In genomic region chr18:9082763-9083510, GRCh38 we compare ENCODE assay signal across 8 cellular contexts. TPM values are rescaled to one million over a fixed set of nuclear protein-coding genes. Genes with fewer than 3 reads are reported as not detected.
DNase-seq lines count a peak whose midpoint lies in the region; ATAC-seq lines count a peak whose summit lies in the region.

No MANE protein-coding gene starts in this region.

- H3K4me3 Mint-ChIP-seq in CD4-positive, alpha-beta memory T cell: peak overlapping the region; percentile 43 to 84 (median 68)
- peak overlapping the region; percentile 73 for H3K4me3 Mint-ChIP-seq in activated naive CD4-positive, alpha-beta T cell treated with anti-CD3 and anti-CD28 coated beads, Interleukin-2, amount 10 ng/mL, durations not matched to agents 7 days and 5 days

- peak overlapping the region in 1 of 2 donors; percentile 25 for H3K4me3 ChIP-seq in CD4-positive, alpha-beta memory T cell (ENCODE audit: low read length in 2 of 2)

- peak overlapping the region; percentile 58 for H3K27ac ChIP-seq in CD4-positive, alpha-beta memory T cell (ENCODE audit: low read depth, low read length)

- no peaks in the 10 kb centered on the region for H3K36me3 ChIP-seq in CD4-positive, alpha-beta memory T cell (ENCODE audit: insufficient read depth, low read length)

- H3K27me3 ChIP-seq in CD4-positive, alpha-beta memory T cell (ENCODE audit: insufficient read depth, low read length): no peaks in the 10 kb centered on the region

- H3K27me3 Mint-ChIP-seq in CD4-positive, alpha-beta memory T cell: no peaks in the 10 kb centered on the region
- H3K27me3 Mint-ChIP-seq in activated naive CD4-positive, alpha-beta T cell treated with anti-CD3 and anti-CD28 coated beads, Interleukin-2, amount 10 ng/mL, durations not matched to agents 7 days and 5 days: no peaks in the 10 kb centered on the region

- peak; percentile 53 to 81 (median 66) for DNase-seq in CD4-positive, alpha-beta memory T cell
- peak; percentile 61 for DNase-seq in activated naive CD4-positive, alpha-beta T cell treated with anti-CD3 and anti-CD28 coated beads, Interleukin-2, amount 10 ng/mL, durations not matched to agents 7 days and 5 days
- DNase-seq in stimulated activated naive CD8-positive, alpha-beta T cell treated with anti-CD3 and anti-CD28 coated beads, Interleukin-15, Interleukin-2, amounts not matched to agents 100 U/mL and 50 U/mL, for 24 hours: peak; percentile 55
- DNase-seq in hippocampal formation (lab: John Stamatoyannopoulos, UW) (no peak), 8988T (no peak), AG20443 (ENCODE audit: low spot score) (no peak)

- POLR2A ChIA-PET in CD4-positive, alpha-beta memory T cell (lab: Charles Lee; ENCODE audit: partially characterized antibody): interaction anchor here (0.6 to 20.4 kb wide), 20 partner anchors 9 to 831 kb away, joined by 3 to 238 read pairs (median 6); partner anchors contain the start of genes ANKRD12, NDUFV2 and VAPA

- no peaks in the 10 kb centered on the region for H3K9me3 Mint-ChIP-seq in CD4-positive, alpha-beta memory T cell
- peaks cover 2% of the 10 kb centered on the region for H3K9me3 Mint-ChIP-seq in activated naive CD4-positive, alpha-beta T cell treated with anti-CD3 and anti-CD28 coated beads, Interleukin-2, amount 10 ng/mL, durations not matched to agents 7 days and 5 days

- CTCF ChIA-PET in CD4-positive, alpha-beta memory T cell (lab: Charles Lee; ENCODE audit: partially characterized antibody): interaction anchor here (0.5 to 5.5 kb wide), 20 partner anchors 8 to 433 kb away, joined by 3 to 41 read pairs (median 4); partner anchors contain the start of genes ANKRD12 and NDUFV2
- CTCF ChIA-PET in activated naive CD4-positive, alpha-beta T cell treated with anti-CD3 and anti-CD28 coated beads, Interleukin-2, amount 10 ng/mL, durations not matched to agents 7 days and 5 days (lab: Charles Lee): interaction anchor here (0.7 to 2.5 kb wide), 16 partner anchors 9 to 251 kb away, joined by 3 to 12 read pairs (median 6); partner anchors contain the start of genes NDUFV2 and TWSG1

- intact Hi-C loops in CD4-positive, alpha-beta memory T cell (cut with micrococcal nuclease): loop anchor here (1.0 kb wide), 4 partner anchors 12 to 53 kb away; partner anchors contain the start of genes ANKRD12 and NDUFV2

- peaks cover 27 to 50% (median 40%) of the 10 kb centered on the region in 4 donors for H3K4me1 Mint-ChIP-seq in CD4-positive, alpha-beta memory T cell
- peaks cover 75% of the 10 kb centered on the region for H3K4me1 Mint-ChIP-seq in activated naive CD4-positive, alpha-beta T cell treated with anti-CD3 and anti-CD28 coated beads, Interleukin-2, amount 10 ng/mL, durations not matched to agents 7 days and 5 days

- H3K27ac Mint-ChIP-seq in CD4-positive, alpha-beta memory T cell: peak overlapping the region; percentile 92 to 97 (median 95)
- H3K27ac Mint-ChIP-seq in activated naive CD4-positive, alpha-beta T cell treated with anti-CD3 and anti-CD28 coated beads, Interleukin-2, amount 10 ng/mL, durations not matched to agents 7 days and 5 days: peak overlapping the region; percentile 99

- no peaks in the 10 kb centered on the region for H3K36me3 Mint-ChIP-seq in CD4-positive, alpha-beta memory T cell
- peaks cover 30% of the 10 kb centered on the region for H3K36me3 Mint-ChIP-seq in activated naive CD4-positive, alpha-beta T cell treated with anti-CD3 and anti-CD28 coated beads, Interleukin-2, amount 10 ng/mL, durations not matched to agents 7 days and 5 days

- H3K4me1 ChIP-seq in CD4-positive, alpha-beta memory T cell (ENCODE audit: insufficient read depth, low read length): peaks cover 54% of the 10 kb centered on the region

- H3K9me3 ChIP-seq in CD4-positive, alpha-beta memory T cell (ENCODE audit: control insufficient read depth in 1 of 2, low read length in 2 of 2): no peaks in the 10 kb centered on the region

- ATAC-seq in GM19468 (IDR thresholded peaks at IDR 0.05; ENCODE audit: extremely low read depth, unreplicated experiment): peak; percentile 87
- ATAC-seq in HG03558 (IDR thresholded peaks at IDR 0.05; ENCODE audit: extremely low read depth, unreplicated experiment): peak; percentile 82
- peak; percentile 98 for ATAC-seq in stimulated activated naive CD8-positive, alpha-beta T cell treated with anti-CD3 and anti-CD28 coated beads, Interleukin-15, Interleukin-2, amounts not matched to agents 100 U/mL and 50 U/mL, for 24 hours

RNA-seq across cellular contexts. Expression of gene NDUFV2, which starts 19.6 kb away (rescaled TPM):
- total RNA-seq in CD4-positive, alpha-beta memory T cell: 100 to 1,000 TPM; 135 TPM
- 100 to 1,000 TPM; 213 to 281 TPM for polyA plus RNA-seq in CD4-positive, alpha-beta memory T cell

RNA-seq across cellular contexts. Expression of gene ANKRD12, which starts 53.6 kb away (rescaled TPM):
- total RNA-seq in CD4-positive, alpha-beta memory T cell: 100 to 1,000 TPM; 262 to 280 TPM
- 100 to 1,000 TPM in 1 of 2 donors, 10 to 100 TPM in 1; 10.7 to 141 TPM for polyA plus RNA-seq in CD4-positive, alpha-beta memory T cell

Comparison
In these comparisons a context has a peak if more than half of its experiments do, and no peak if none do; other contexts are left out.
1. DNase-seq: peak in CD4-positive, alpha-beta memory T cell (5 of 5), activated naive CD4-positive, alpha-beta T cell treated with anti-CD3 and anti-CD28 coated beads, Interleukin-2, amount 10 ng/mL, durations not matched to agents 7 days and 5 days (single experiment) and stimulated activated naive CD8-positive, alpha-beta T cell treated with anti-CD3 and anti-CD28 coated beads, Interleukin-15, Interleukin-2, amounts not matched to agents 100 U/mL and 50 U/mL, for 24 hours (single experiment); none in hippocampal formation (0 of 2), 8988T (single experiment) and AG20443 (single experiment).
2. Peak in every context shown above with its lines, with median percentiles within 50 percentile points of each other: ATAC-seq.